In the genomic region with DNA sequence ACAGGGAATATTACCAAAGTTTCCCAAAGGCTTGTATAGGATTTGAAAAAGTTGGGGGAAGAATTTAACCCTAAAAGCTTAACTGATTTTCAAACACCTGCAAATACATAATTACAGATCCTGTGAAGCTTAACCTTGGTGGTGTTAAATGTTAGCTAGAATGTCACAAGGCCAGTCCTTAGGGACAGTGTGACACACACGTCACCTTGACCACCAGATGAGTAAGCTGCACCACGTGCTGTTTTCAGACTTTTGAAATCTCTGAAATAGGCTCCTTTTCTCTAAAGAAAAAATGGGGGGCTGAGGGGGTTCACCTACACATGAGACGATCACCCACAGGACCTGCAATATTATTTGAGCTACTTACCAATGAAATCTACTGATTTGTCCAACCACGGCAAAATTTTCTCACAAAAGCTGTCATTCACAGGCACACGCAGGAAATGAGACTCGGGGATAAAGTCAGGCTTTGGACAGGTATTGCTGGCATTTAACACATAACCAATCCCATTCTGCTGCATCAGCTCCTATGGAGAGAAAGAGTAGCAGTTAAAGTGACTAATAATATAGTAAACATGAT, we compare ENCODE assay signal across 11 cellular contexts.
A peak's percentile ranks its signal among the peaks of the same experiment; 100 is the strongest.
DNase-seq lines count a peak whose midpoint lies in the region; ATAC-seq and TF ChIP-seq lines count a peak whose summit lies in the region.
"Had no signal": no experiment of that assay in that cellular context is flagged by ENCODE, and none has a peak within 500 bp of the region (broad histone marks: within the 10 kb centered on the region; RNA-seq: fewer than 3 reads in every experiment).

No MANE protein-coding gene starts in this region.

- peak; percentile 86 for ATAC-seq in GM19438 (IDR thresholded peaks at IDR 0.05; ENCODE audit: low read depth, unreplicated experiment)
- peak; percentile 84 for ATAC-seq in HG03108 (IDR thresholded peaks at IDR 0.05; ENCODE audit: unreplicated experiment)
- ATAC-seq in central memory CD8-positive, alpha-beta T cell (replicated peaks; ENCODE audit: extremely low read depth, poor library complexity, severe bottlenecking), result no peak

- TF ChIP-seq CTCF in GM12865 (IDR thresholded peaks at IDR 0.05; ENCODE audit: insufficient read depth, low read depth, low read length, missing control alignments), result no peak

- DNase-seq in GM12865 (ENCODE audit: low read depth) (peak; percentile 58), HPDE6-E6E7 (ENCODE audit: extremely low spot score) (no peak), posterior cingulate gyrus (no peak)
- DNase-seq in central memory CD8-positive, alpha-beta T cell (ENCODE audit: low spot score in 2 of 2), result no peak
- no peak for DNase-seq in stimulated activated naive CD4-positive, alpha-beta T cell (lab: John Stamatoyannopoulos, UW)
- DNase-seq in central memory CD4-positive, alpha-beta T cell, result no peak
- DNase-seq: DMS79; stimulated activated CD4-positive, alpha-beta T cell treated with anti-CD3 and anti-CD28 coated beads, Interleukin-4, amount 100 ng/mL, for 4 hours; T-helper 2 cell had no signal

- H3K27ac Mint-ChIP-seq in central memory CD8-positive, alpha-beta T cell (ENCODE audit: low read depth), result peak overlapping the region; percentile 33

- H3K27me3 Mint-ChIP-seq in central memory CD8-positive, alpha-beta T cell, result no peaks in the 10 kb centered on the region

- no peaks in the 10 kb centered on the region for H3K9me3 Mint-ChIP-seq in central memory CD8-positive, alpha-beta T cell

- H3K4me3 ChIP-seq in GM12865 (ENCODE audit: low read depth, low read length), result no peak overlapping the region

- H3K36me3 Mint-ChIP-seq in central memory CD8-positive, alpha-beta T cell (ENCODE audit: insufficient read depth), result peaks cover 20% of the 10 kb centered on the region

- H3K4me1 Mint-ChIP-seq in central memory CD8-positive, alpha-beta T cell, result peaks cover 42% of the 10 kb centered on the region

- no peak overlapping the region for H3K4me3 Mint-ChIP-seq in central memory CD8-positive, alpha-beta T cell

- intact Hi-C loops in posterior cingulate gyrus (cut with DNase I), result loop anchor here (10.0 kb wide), 1 partner anchor 92 kb away; no protein-coding TSS in a partner anchor
